In the genomic region with DNA sequence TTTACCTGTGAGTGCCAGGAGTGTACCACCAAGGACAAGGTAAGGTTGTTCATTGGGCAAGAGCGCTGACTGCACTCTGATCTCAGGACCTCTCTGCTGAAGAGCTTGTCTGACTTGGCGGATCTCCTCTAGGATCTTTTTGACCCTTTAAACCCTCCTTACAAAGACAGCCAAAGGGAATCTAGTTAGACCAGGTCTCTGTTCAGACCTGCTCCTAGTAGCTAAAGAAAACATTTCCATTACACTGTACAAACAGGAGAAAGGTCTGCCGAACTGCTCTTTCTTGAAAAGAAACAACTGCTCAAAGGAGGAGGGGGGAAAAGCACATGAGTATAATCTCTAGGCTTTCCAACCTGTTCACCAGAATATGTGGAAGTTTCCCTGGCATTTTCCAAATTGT, we compare ENCODE assay signal across 21 cellular contexts.
"Had no signal": no experiment of that assay in that cellular context is flagged by ENCODE, and none has a peak within 500 bp of the region (broad histone marks: within the 10 kb centered on the region; RNA-seq: fewer than 3 reads in every experiment).

No MANE protein-coding gene starts in this region.

- H3K4me3 Mint-ChIP-seq: activated B cell treated with CpG ODN at 0.5 μM for 24 hours; activated CD8-positive, alpha-beta T cell treated with anti-CD3 and anti-CD28 coated beads for 36 hours; activated T-cell treated with anti-CD3 and anti-CD28 coated beads, Interleukin-2, amount 50 U/mL, for 4 hours; activated T-helper 17 cell treated with anti-CD3 and anti-CD28 coated beads, Interleukin-2, amount 50 U/mL, for 72 hours; central memory CD8-positive, alpha-beta T cell; dendritic cell treated with granulocyte-macrophage colony-stimulating factor and Interleukin-4, amounts not matched to agents 40 ng/mL and 50 ng/mL, for 4 days; endodermal cell; nephron had no signal

- H3K27me3 Mint-ChIP-seq: activated B cell treated with CpG ODN at 0.5 μM for 24 hours; activated CD8-positive, alpha-beta T cell treated with anti-CD3 and anti-CD28 coated beads for 36 hours; activated T-helper 17 cell treated with anti-CD3 and anti-CD28 coated beads, Interleukin-2, amount 50 U/mL, for 72 hours; central memory CD8-positive, alpha-beta T cell; dendritic cell treated with granulocyte-macrophage colony-stimulating factor and Interleukin-4, amounts not matched to agents 40 ng/mL and 50 ng/mL, for 4 days had no signal

- DNase-seq: activated B cell treated with CpG ODN at 0.5 μM for 24 hours; activated CD4-positive, alpha-beta T cell treated with anti-CD3 and anti-CD28 coated beads, Interleukin-2, amount 50 U/mL, for 1 hour; activated CD8-positive, alpha-beta T cell treated with anti-CD3 and anti-CD28 coated beads for 36 hours; activated gamma-delta T cell treated with Interleukin-2 at 50 U/mL for 16 hours; activated naive CD4-positive, alpha-beta T cell treated with anti-CD3 and anti-CD28 coated beads, Interleukin-2, amount 50 U/mL, for 16 hours; activated T-cell treated with anti-CD3 and anti-CD28 coated beads, Interleukin-2, amount 50 U/mL, for 4 hours; amniotic stem cell; hypothalamus; left ventricle myocardium superior; psoas muscle; stimulated activated naive CD4-positive, alpha-beta T cell; T-helper 2 cell; upper lobe of left lung had no signal

- H3K27ac Mint-ChIP-seq: activated B cell treated with CpG ODN at 0.5 μM for 24 hours; activated CD8-positive, alpha-beta T cell treated with anti-CD3 and anti-CD28 coated beads for 36 hours; activated T-helper 17 cell treated with anti-CD3 and anti-CD28 coated beads, Interleukin-2, amount 50 U/mL, for 72 hours; dendritic cell treated with granulocyte-macrophage colony-stimulating factor and Interleukin-4, amounts not matched to agents 40 ng/mL and 50 ng/mL, for 4 days; endodermal cell; nephron had no signal

- H3K4me3 ChIP-seq: gastroesophageal sphincter, psoas muscle, thoracic aorta, upper lobe of left lung, vagina had no signal

- H3K4me1 Mint-ChIP-seq: activated T-helper 17 cell treated with anti-CD3 and anti-CD28 coated beads, Interleukin-2, amount 50 U/mL, for 72 hours; nephron had no signal

- H3K27me3 ChIP-seq: gastroesophageal sphincter, upper lobe of left lung, vagina had no signal

- ATAC-seq: activated CD8-positive, alpha-beta T cell treated with anti-CD3 and anti-CD28 coated beads for 36 hours; activated T-cell treated with anti-CD3 and anti-CD28 coated beads, Interleukin-2, amount 50 U/mL, for 4 hours; activated T-helper 17 cell treated with anti-CD3 and anti-CD28 coated beads, Interleukin-2, amount 50 U/mL, for 72 hours; gastroesophageal sphincter had no signal

- H3K27ac ChIP-seq: gastroesophageal sphincter, psoas muscle, thoracic aorta, upper lobe of left lung, vagina had no signal

- H3K9me3 Mint-ChIP-seq: activated B cell treated with CpG ODN at 0.5 μM for 24 hours; activated CD8-positive, alpha-beta T cell treated with anti-CD3 and anti-CD28 coated beads for 36 hours; activated T-cell treated with anti-CD3 and anti-CD28 coated beads, Interleukin-2, amount 50 U/mL, for 4 hours; activated T-helper 17 cell treated with anti-CD3 and anti-CD28 coated beads, Interleukin-2, amount 50 U/mL, for 72 hours; central memory CD8-positive, alpha-beta T cell; dendritic cell treated with granulocyte-macrophage colony-stimulating factor and Interleukin-4, amounts not matched to agents 40 ng/mL and 50 ng/mL, for 4 days; endodermal cell; nephron had no signal

- H3K36me3 ChIP-seq: vagina had no signal

- H3K9me3 ChIP-seq: gastroesophageal sphincter, psoas muscle, thoracic aorta, upper lobe of left lung, vagina had no signal
